8 cellular contexts compared by ENCODE assay signal in genomic region chr19:850221-850978, GRCh38. TPM values are rescaled to one million over a fixed set of nuclear protein-coding genes. Genes with fewer than 3 reads are reported as not detected.
DNase-seq lines count a peak whose midpoint lies in the region; TF ChIP-seq lines count a peak whose summit lies in the region.

No MANE protein-coding gene starts in this region.

- H3K27ac ChIP-seq in ascending aorta (peak overlapping the region; percentile 47 to 49), testis (peak overlapping the region; percentile 40 to 79)

- DNase-seq in AG20443 (ENCODE audit: low spot score) (peak; percentile 95), LHCN-M2 (ENCODE audit: low read depth) (peak; percentile 73), ascending aorta (ENCODE audit: low spot score in 2 of 2) (peak; percentile 59 to 93), iris pigment epithelial cell (ENCODE audit: low read depth) (peak; percentile 74), testis (peak; percentile 90), NCI-H510A (lab: John Stamatoyannopoulos, UW) (no peak), dermis blood vessel endothelial cell (no peak)
- no peak for DNase-seq in stimulated activated CD4-positive, alpha-beta T cell treated with anti-CD3 and anti-CD28 coated beads, Interleukin-2, amount 100 ng/mL, for 48 hours

- H3K36me3 ChIP-seq in ascending aorta = no peaks in the 10 kb centered on the region
- no peaks in the 10 kb centered on the region for H3K36me3 ChIP-seq in testis (ENCODE audit: low read depth, missing control alignments)

- 27 to 34% methylated on average over 7 to 28 of the region's 28 CpGs for WGBS in testis, 2 donors

- peaks cover 32% of the 10 kb centered on the region for H3K27me3 ChIP-seq in ascending aorta
- H3K27me3 ChIP-seq in testis = no peaks in the 10 kb centered on the region

- TF ChIP-seq CTCF in ascending aorta (IDR thresholded peaks at IDR 0.05) (no peak), testis (IDR thresholded peaks at IDR 0.05) (no peak)

- H3K4me3 ChIP-seq in ascending aorta (peak overlapping the region in 1 of 2 donors; percentile 34), testis (no peak overlapping the region)

- intact Hi-C loops in ascending aorta (cut with DNase I) (no loop called here), testis (cut with DNase I; ENCODE audit: low total_unique reads) (loop anchor here (5.0 kb wide), 1 partner anchor 72 kb away; no protein-coding TSS in a partner anchor)

- no peak for TF ChIP-seq POLR2A in testis (IDR thresholded peaks at IDR 0.05)

- peaks cover 0 to 5% of the 10 kb centered on the region in 2 donors for H3K4me1 ChIP-seq in ascending aorta
- peaks cover 14% of the 10 kb centered on the region for H3K4me1 ChIP-seq in testis

- no peaks in the 10 kb centered on the region for H3K9me3 ChIP-seq in ascending aorta
- no peaks in the 10 kb centered on the region for H3K9me3 ChIP-seq in testis

RNA-seq across cellular contexts. Expression of gene ELANE, which starts 1.7 kb away (rescaled TPM):
- total RNA-seq in LHCN-M2 (2014; rRNA removed) (0.11 TPM in 1 of 2 replicates, not detected in the other), ascending aorta (not detected), testis (under 1 TPM in 1 of 2 donors, not detected in 1; 0.74 TPM), dermis blood vessel endothelial cell (not detected in 2 replicates)
- 0.06 TPM for polyA plus RNA-seq in LHCN-M2 (2012)
- 0.50 TPM for polyA plus RNA-seq in testis (ENCODE audit: insufficient read depth, low read depth, low replicate concordance)

RNA-seq across cellular contexts. Expression of gene CFD, which starts 9.1 kb away (rescaled TPM):
- total RNA-seq in LHCN-M2 (2014; rRNA removed) (0.38 TPM in 1 of 2 replicates, not detected in the other), ascending aorta (1,680 TPM), testis (100 to 1,000 TPM in 1 of 2 donors, 10 to 100 TPM in 1; 83.1 to 185 TPM), dermis blood vessel endothelial cell (2.5 TPM in 1 of 2 replicates, not detected in the other)
- polyA plus RNA-seq in LHCN-M2 (2012) = 0.66 TPM
- polyA plus RNA-seq in testis (ENCODE audit: insufficient read depth, low read depth, low replicate concordance) = 84.3 TPM

RNA-seq across cellular contexts. Expression of gene PRTN3, which starts 9.6 kb away (rescaled TPM):
- total RNA-seq in LHCN-M2 (2014; rRNA removed) (not detected in 2 replicates), ascending aorta (not detected), testis (1 to 10 TPM; 1.0 to 1.8 TPM), dermis blood vessel endothelial cell (not detected in 2 replicates)
- not detected for polyA plus RNA-seq in LHCN-M2 (2012)
- not detected for polyA plus RNA-seq in testis (ENCODE audit: insufficient read depth, low read depth, low replicate concordance)

RNA-seq across cellular contexts. Expression of gene AZU1, which starts 22.8 kb away (rescaled TPM):
- total RNA-seq in LHCN-M2 (2014; rRNA removed) = not detected in 2 replicates
- polyA plus RNA-seq in LHCN-M2 (2012) = not detected
- total RNA-seq in ascending aorta = not detected
- total RNA-seq in testis = 1 to 10 TPM; 5.4 to 5.8 TPM
- 1.4 TPM for polyA plus RNA-seq in testis (ENCODE audit: insufficient read depth, low read depth, low replicate concordance)
- total RNA-seq in dermis blood vessel endothelial cell = not detected in 2 replicates

RNA-seq across cellular contexts. Expression of gene PLPPR3, which starts 28.6 kb away (rescaled TPM):
- 0.06 TPM in 1 of 2 replicates, not detected in the other for total RNA-seq in LHCN-M2 (2014; rRNA removed)
- polyA plus RNA-seq in LHCN-M2 (2012) = 0.27 TPM
- not detected for total RNA-seq in ascending aorta
- 10 to 100 TPM; 16.9 to 20.1 TPM for total RNA-seq in testis
- polyA plus RNA-seq in testis (ENCODE audit: insufficient read depth, low read depth, low replicate concordance) = 2.7 TPM
- total RNA-seq in dermis blood vessel endothelial cell = under 0.01 TPM in 1 of 2 replicates, not detected in the other

Comparison
In these comparisons a context has a peak if more than half of its experiments do, and no peak if none do; other contexts are left out.
1. DNase-seq: peak in AG20443 (single experiment), LHCN-M2 (single experiment), ascending aorta (2 of 2), iris pigment epithelial cell (single experiment) and testis (single experiment); none in NCI-H510A (single experiment), dermis blood vessel endothelial cell (single experiment) and stimulated activated CD4-positive, alpha-beta T cell treated with anti-CD3 and anti-CD28 coated beads, Interleukin-2, amount 100 ng/mL, for 48 hours (0 of 2).
2. RNA of gene CFD, which starts 9.1 kb away (total RNA-seq): 1,680 TPM in ascending aorta (single experiment) and 83.1 to 185 TPM in testis; 0.38 TPM in LHCN-M2 and 2.5 TPM in dermis blood vessel endothelial cell; every median in the first group is over 10 times any median in the second.